In the genomic region with DNA sequence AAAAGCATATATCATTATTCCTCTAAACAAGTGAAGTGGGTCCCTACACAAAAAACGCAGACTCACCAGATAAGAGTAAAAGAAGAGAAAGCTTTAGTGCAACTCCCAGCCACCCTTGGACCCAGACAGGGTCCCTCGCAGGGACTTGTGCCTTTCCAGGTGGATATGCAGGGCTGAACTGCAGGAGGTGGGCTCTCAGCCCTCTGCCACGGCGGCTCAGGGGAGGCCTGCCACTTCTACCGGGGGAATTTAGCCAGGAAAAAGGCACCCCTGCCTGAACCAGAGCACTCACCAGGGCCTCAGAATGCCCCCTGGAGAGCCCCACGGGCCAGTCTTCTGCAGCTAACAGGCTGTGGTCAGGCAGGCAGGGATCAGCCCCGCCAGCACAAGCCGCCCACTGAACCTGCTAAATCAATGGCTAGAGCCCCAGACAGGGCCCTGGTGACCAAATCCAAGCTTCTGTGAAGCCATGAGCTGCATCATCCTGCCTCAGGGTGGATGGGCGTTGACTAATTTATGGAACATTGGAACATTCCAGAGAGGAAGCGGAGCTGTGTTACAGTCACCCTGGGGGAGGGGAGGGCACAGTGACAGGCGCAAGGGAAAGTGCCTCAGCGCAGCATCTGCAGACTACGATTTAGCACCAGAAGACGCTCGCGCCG, we compare ENCODE assay signal across 13 cellular contexts.
DNase-seq lines count a peak whose midpoint lies in the region; ATAC-seq, FAIRE-seq and TF ChIP-seq lines count a peak whose summit lies in the region.
"Had no signal": no experiment of that assay in that cellular context is flagged by ENCODE, and none has a peak within 500 bp of the region (broad histone marks: within the 10 kb centered on the region; RNA-seq: fewer than 3 reads in every experiment).

No MANE protein-coding gene starts in this region.

- no peak overlapping the region for H4K8ac ChIP-seq in IMR-90 (ENCODE audit: low read depth in 2 of 2, low read length in 2 of 2)

- H3K23ac ChIP-seq in IMR-90 (ENCODE audit: low read depth, low read length) = no peak overlapping the region

- POLR2A ChIA-PET in BJ (lab: Charles Lee) (no interaction called here), IMR-90 (lab: Charles Lee; ENCODE audit: unreplicated experiment) (no interaction called here)

- H4K91ac ChIP-seq in IMR-90 (ENCODE audit: insufficient read depth, low read depth, low read length) = no peak overlapping the region

- DNase-seq in BJ (ENCODE audit: low read depth) = peak; percentile 53
- DNase-seq in IMR-90 = peak; percentile 63
- peak; percentile 45 for DNase-seq in epidermal melanocyte (ENCODE audit: insufficient read length, low spot score)
- DNase-seq in myocyte (ENCODE audit: low read depth) = peak; percentile 39
- no peak for DNase-seq in frontal cortex (ENCODE audit: low spot score in 2 of 2)
- no peak for DNase-seq in HT-29 (ENCODE audit: low spot score)
- no peak for DNase-seq in esophagus muscularis mucosa (ENCODE audit: extremely low spot score)
- DNase-seq in NAMALWA (ENCODE audit: low spot score) = no peak
- DNase-seq: activated CD8-positive, alpha-beta memory T cell treated with anti-CD3 and anti-CD28 coated beads, Interleukin-2, amount 50 U/mL, for 48 hours; naive B cell; NCI-H1105; stimulated activated CD4-positive, alpha-beta T cell treated with anti-CD3 and anti-CD28 coated beads, Interleukin-2, amount 100 ng/mL, for 24 hours; substantia nigra had no signal

- H2BK5ac ChIP-seq in IMR-90 (ENCODE audit: low read depth, low read length, poor library complexity, severe bottlenecking) = no peak overlapping the region

- H2AK5ac ChIP-seq in IMR-90 (ENCODE audit: low read depth, low read length) = no peak overlapping the region

- H3K9me3 ChIP-seq in IMR-90 (ENCODE audit: control insufficient read depth, insufficient read depth, low read length) (no peaks in the 10 kb centered on the region; the same call in 1 of the 2 replicates), esophagus muscularis mucosa (peaks cover 0 to 18% (median 10%) of the 10 kb centered on the region in 4 donors)

- H3K4me3 ChIP-seq in BJ (ENCODE audit: low read depth, low read length) = no peak overlapping the region
- H3K4me3 ChIP-seq in IMR-90 (ENCODE audit: insufficient read depth, low read depth, low read length) = no peak overlapping the region
- no peak overlapping the region for H3K4me3 ChIP-seq in esophagus muscularis mucosa

- H3K27me3 ChIP-seq in BJ (ENCODE audit: control insufficient read depth, insufficient read depth, low read length) (no peaks in the 10 kb centered on the region), IMR-90 (ENCODE audit: control insufficient read depth, insufficient read depth, low read length) (no peaks in the 10 kb centered on the region), esophagus muscularis mucosa (no peaks in the 10 kb centered on the region)

- peak overlapping the region; percentile 7; the same call in 1 of the 2 replicates for H3K4me2 ChIP-seq in IMR-90 (ENCODE audit: low read depth, low read length)

- no peak; the same call in 1 of the 2 replicates for TF ChIP-seq RAD21 in IMR-90 (IDR thresholded peaks at IDR 0.05; ENCODE audit: low read length)

- in situ Hi-C loops in IMR-90 (cut with MboI; ENCODE audit: low sequenced_read_pairs) = no loop called here

- H4K5ac ChIP-seq in IMR-90 (ENCODE audit: low read depth, low read length) = no peak overlapping the region

- H3K27ac ChIP-seq in IMR-90 (ENCODE audit: insufficient read depth, low read length) (no peak overlapping the region), esophagus muscularis mucosa (replicated peaks in 1 of 4) (no peak overlapping the region)

- no peak overlapping the region for H3K4ac ChIP-seq in IMR-90 (ENCODE audit: low read depth, low read length)

- no peaks in the 10 kb centered on the region for H3K79me1 ChIP-seq in IMR-90 (ENCODE audit: low read depth in 1 of 2, low read length in 2 of 2)

- peak; percentile 85 for ATAC-seq in IMR-90 (ENCODE audit: low read depth)

- CTCF ChIA-PET in BJ (lab: Yijun Ruan, JAX) = interaction anchor here (0.7 to 1.6 kb wide), 5 partner anchors 10 to 49 kb away, joined by 3 to 4 read pairs (median 3); no protein-coding TSS in a partner anchor
- CTCF ChIA-PET in IMR-90 (lab: Yijun Ruan, JAX) = interaction anchor here (0.5 to 0.6 kb wide), 2 partner anchors 38 to 1416 kb away, joined by 3 read pairs; no protein-coding TSS in a partner anchor

- no peak overlapping the region for H3K56ac ChIP-seq in IMR-90 (ENCODE audit: extremely low read depth, insufficient read depth, low read length)

- H4K20me1 ChIP-seq in IMR-90 (ENCODE audit: insufficient read depth, low read length) = peaks cover 4% of the 10 kb centered on the region; the same call in 1 of the 2 replicates

- TF ChIP-seq EP300 in esophagus muscularis mucosa (IDR thresholded peaks at IDR 0.05) = no peak

- no peak overlapping the region for H2BK20ac ChIP-seq in IMR-90 (ENCODE audit: low read depth, low read length)

- H3K9me1 ChIP-seq in IMR-90 (ENCODE audit: insufficient read depth, low read length) = peaks cover 6% of the 10 kb centered on the region; the same call in 1 of the 2 replicates

- 40% methylated on average over 5 of the region's 17 CpGs; no CpG with 5 or more reads in 1 of the 2 experiments for WGBS in IMR-90 (ENCODE audit: extremely low coverage in 2 of 2, insufficient read length in 1 of 2), 2 experiments
- 88% methylated on average over 15 of the region's 17 CpGs for WGBS in esophagus muscularis mucosa

- TF ChIP-seq POLR2A in IMR-90 (IDR thresholded peaks at IDR 0.05; ENCODE audit: low read depth, low read length) (no peak), esophagus muscularis mucosa (IDR thresholded peaks at IDR 0.05; ENCODE audit: low read depth) (no peak)

- H3K36me3 ChIP-seq in BJ (ENCODE audit: control insufficient read depth, insufficient read depth, low read length) (no peaks in the 10 kb centered on the region; the same call in none of the 2 replicates), IMR-90 (ENCODE audit: control insufficient read depth, insufficient read depth, low read length) (no peaks in the 10 kb centered on the region), esophagus muscularis mucosa (peaks cover 0 to 24% (median 11%) of the 10 kb centered on the region in 4 donors)

- H3K14ac ChIP-seq in IMR-90 (replicated peaks; ENCODE audit: low read depth, low read length) = no peak overlapping the region

- BruUV-seq in IMR-90 (replicated peaks; lab: Mats Ljungman, UMichigan) = no TSS peak

- TF ChIP-seq CTCF in BJ (IDR thresholded peaks at IDR 0.05; ENCODE audit: insufficient read depth, low read depth, low read length) (no peak), IMR-90 (conservative IDR thresholded peaks at IDR 0.05; ENCODE audit: low read depth, low read length) (no peak), esophagus muscularis mucosa (IDR thresholded peaks at IDR 0.05) (no peak)

- H2BK15ac ChIP-seq in IMR-90 (ENCODE audit: low read depth, low read length) = no peak overlapping the region

- H2AFZ ChIP-seq in IMR-90 (replicated peaks; ENCODE audit: low read length, poor library complexity) = peak overlapping the region; percentile 59

- intact Hi-C loops in IMR-90 (cut with micrococcal nuclease) = no loop called here
- intact Hi-C loops in esophagus muscularis mucosa (cut with DNase I) = no loop called here

- FAIRE-seq in frontal cortex (lab: Jason Lieb, UNC) = no peak

- H3K18ac ChIP-seq in IMR-90 (ENCODE audit: low read depth, low read length) = no peak overlapping the region

- no peak overlapping the region for H2BK120ac ChIP-seq in IMR-90 (ENCODE audit: low read depth, low read length)

- H3K4me1 ChIP-seq in IMR-90 (ENCODE audit: control insufficient read depth, insufficient read depth, low read length) (peaks cover 9% of the 10 kb centered on the region), esophagus muscularis mucosa (no peaks in the 10 kb centered on the region)

- H2AK9ac ChIP-seq in IMR-90 (replicated peaks; ENCODE audit: low read depth, low read length, poor library complexity) = no peak overlapping the region

- dilution Hi-C loops in IMR-90 (cut with HindIII; ENCODE audit: low sequenced_read_pairs, unreplicated experiment) = no loop called here

- H3K9ac ChIP-seq in IMR-90 (ENCODE audit: low read depth, low read length) = no peak overlapping the region

TF ChIP-seq in IMR-90, 13 proteins besides CTCF, POLR2A, EP300 and RAD21:
- no peak for TF ChIP-seq RCOR1 (IDR thresholded peaks at IDR 0.05; ENCODE audit: insufficient replicate concordance, low read length)
- no peak for TF ChIP-seq MXI1 (IDR thresholded peaks at IDR 0.05; ENCODE audit: borderline replicate concordance, low read depth, low read length)
- no peak for TF ChIP-seq SMC3 (IDR thresholded peaks at IDR 0.05; ENCODE audit: low read depth, low read length)
- TF ChIP-seq CEBPB (IDR thresholded peaks at IDR 0.05; ENCODE audit: low read depth, low read length) = no peak
- TF ChIP-seq RFX5 (IDR thresholded peaks at IDR 0.05; ENCODE audit: low read depth, low read length) = no peak
- no peak for TF ChIP-seq FOS (IDR thresholded peaks at IDR 0.05; ENCODE audit: low read depth, low read length)
- TF ChIP-seq MAZ (IDR thresholded peaks at IDR 0.05; ENCODE audit: borderline replicate concordance, low read depth, low read length) = no peak
- TF ChIP-seq, protein P1, sequence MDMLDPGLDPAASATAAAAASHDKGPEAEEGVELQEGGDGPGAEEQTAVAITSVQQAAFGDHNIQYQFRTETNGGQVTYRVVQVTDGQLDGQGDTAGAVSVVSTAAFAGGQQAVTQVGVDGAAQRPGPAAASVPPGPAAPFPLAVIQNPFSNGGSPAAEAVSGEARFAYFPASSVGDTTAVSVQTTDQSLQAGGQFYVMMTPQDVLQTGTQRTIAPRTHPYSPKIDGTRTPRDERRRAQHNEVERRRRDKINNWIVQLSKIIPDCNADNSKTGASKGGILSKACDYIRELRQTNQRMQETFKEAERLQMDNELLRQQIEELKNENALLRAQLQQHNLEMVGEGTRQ (IDR thresholded peaks at IDR 0.05; ENCODE audit: low read depth, low read length) = no peak
- no peak for TF ChIP-seq CHD1 (IDR thresholded peaks at IDR 0.05; ENCODE audit: low read depth, low read length)

Comparison
In these comparisons a context has a peak if more than half of its experiments do, and no peak if none do; other contexts are left out.
1. DNase-seq: peak in BJ (single experiment), IMR-90 (single experiment), epidermal melanocyte (single experiment) and myocyte (single experiment); none in frontal cortex (0 of 2), HT-29 (single experiment), esophagus muscularis mucosa (single experiment) and NAMALWA (single experiment).